ENCODE assay signal across 9 cellular contexts in the genomic region with DNA sequence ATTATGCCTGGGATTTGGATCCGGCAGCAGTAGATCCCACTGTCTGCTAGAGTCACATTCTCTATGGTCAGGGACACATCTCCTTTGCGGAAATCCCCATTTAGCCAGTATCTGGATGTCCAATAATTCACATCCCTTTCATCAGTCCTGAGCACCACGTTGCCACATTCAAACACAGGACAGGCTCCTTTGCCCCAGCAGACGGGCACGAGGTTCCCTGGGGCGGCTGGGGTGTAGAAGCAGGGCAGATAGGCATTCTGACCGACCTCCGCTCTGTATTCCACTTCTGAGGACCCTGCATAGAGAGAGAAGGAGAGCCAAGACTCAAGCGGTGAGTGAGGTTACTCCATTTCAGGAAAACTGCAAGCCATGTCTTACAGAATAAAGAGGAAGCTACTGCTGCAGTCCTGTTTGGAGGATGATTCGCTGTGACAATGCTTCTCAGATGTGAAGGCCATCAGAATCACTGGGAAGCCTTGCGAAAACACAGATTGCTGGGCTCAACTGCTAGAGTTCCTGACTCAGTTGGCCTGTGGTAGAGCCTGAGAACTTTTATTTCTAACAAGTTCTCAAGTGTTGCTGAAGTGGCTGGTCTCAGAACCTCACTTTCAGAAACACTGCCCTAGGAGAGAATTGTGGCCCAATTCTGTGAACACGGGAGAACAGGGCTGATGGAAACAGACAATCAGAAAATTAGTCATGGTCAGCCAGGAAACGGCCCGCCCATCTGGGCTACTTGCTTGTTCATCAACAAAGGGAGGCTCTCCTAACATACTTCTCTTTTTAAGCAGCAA. TPM values are rescaled to one million over a fixed set of nuclear protein-coding genes. Genes with fewer than 3 reads are reported as not detected.
DNase-seq lines count a peak whose midpoint lies in the region; ATAC-seq lines count a peak whose summit lies in the region.
"Had no signal": no experiment of that assay in that cellular context is flagged by ENCODE, and none has a peak within 500 bp of the region (broad histone marks: within the 10 kb centered on the region; RNA-seq: fewer than 3 reads in every experiment).

No MANE protein-coding gene starts in this region.

- CTCF ChIA-PET in activated CD4-positive, alpha-beta memory T cell treated with anti-CD3 and anti-CD28 coated beads, Interleukin-2, amount 10 ng/mL, durations not matched to agents 7 days and 5 days (lab: Charles Lee) = interaction anchor here (0.8 kb wide), 1 partner anchor 28 kb away, joined by 3 read pairs; no protein-coding TSS in a partner anchor

- H3K4me1 Mint-ChIP-seq in activated CD4-positive, alpha-beta memory T cell treated with anti-CD3 and anti-CD28 coated beads, Interleukin-2, amount 10 ng/mL, durations not matched to agents 7 days and 5 days = peaks cover 63% of the 10 kb centered on the region

- no peaks in the 10 kb centered on the region for H3K27me3 Mint-ChIP-seq in activated CD4-positive, alpha-beta memory T cell treated with anti-CD3 and anti-CD28 coated beads, Interleukin-2, amount 10 ng/mL, durations not matched to agents 7 days and 5 days

- H3K9me3 Mint-ChIP-seq in activated CD4-positive, alpha-beta memory T cell treated with anti-CD3 and anti-CD28 coated beads, Interleukin-2, amount 10 ng/mL, durations not matched to agents 7 days and 5 days = no peaks in the 10 kb centered on the region

- ATAC-seq in left lobe of liver (peak; percentile 23), GM21717 (IDR thresholded peaks at IDR 0.05; ENCODE audit: unreplicated experiment) (no peak), HG02938 (IDR thresholded peaks at IDR 0.05; ENCODE audit: unreplicated experiment) (no peak)

- H3K36me3 Mint-ChIP-seq in activated CD4-positive, alpha-beta memory T cell treated with anti-CD3 and anti-CD28 coated beads, Interleukin-2, amount 10 ng/mL, durations not matched to agents 7 days and 5 days (ENCODE audit: low read depth) = peaks cover 63% of the 10 kb centered on the region

- peak overlapping the region; percentile 88 for H3K4me3 Mint-ChIP-seq in activated CD4-positive, alpha-beta memory T cell treated with anti-CD3 and anti-CD28 coated beads, Interleukin-2, amount 10 ng/mL, durations not matched to agents 7 days and 5 days

- DNase-seq in stimulated activated CD4-positive, alpha-beta T cell treated with anti-CD3 and anti-CD28 coated beads, Interleukin-1b, Interleukin-23, amount 100 ng/mL, for 48 hours = peak; percentile 38
- DNase-seq in stimulated activated CD4-positive, alpha-beta T cell treated with anti-CD3 and anti-CD28 coated beads, Interleukin-4, amount 100 ng/mL, for 1 hour = no peak
- DNase-seq in activated CD4-positive, alpha-beta memory T cell treated with anti-CD3 and anti-CD28 coated beads, Interleukin-2, amount 10 ng/mL, durations not matched to agents 7 days and 5 days = peak; percentile 56
- DNase-seq in left lobe of liver (ENCODE audit: low spot score) = no peak
- DNase-seq in GOT3 (lab: John Stamatoyannopoulos, UW) = no peak
- DNase-seq in NCI-H748 treated with DMSO at 0.1 percent for 48 hours (lab: John Stamatoyannopoulos, UW) = no peak

- POLR2A ChIA-PET in activated CD4-positive, alpha-beta memory T cell treated with anti-CD3 and anti-CD28 coated beads, Interleukin-2, amount 10 ng/mL, durations not matched to agents 7 days and 5 days (lab: Charles Lee) = interaction anchor here (0.6 to 4.4 kb wide), 5 partner anchors 32 to 186 kb away, joined by 3 to 74 read pairs (median 12); a partner anchor contains a TSS

- peak overlapping the region; percentile 78 for H3K27ac Mint-ChIP-seq in activated CD4-positive, alpha-beta memory T cell treated with anti-CD3 and anti-CD28 coated beads, Interleukin-2, amount 10 ng/mL, durations not matched to agents 7 days and 5 days

RNA-seq across cellular contexts. Expression of a gene that starts 2.0 kb away (rescaled TPM):
- total RNA-seq in activated CD4-positive, alpha-beta memory T cell treated with anti-CD3 and anti-CD28 coated beads, Interleukin-2, amount 10 ng/mL, durations not matched to agents 7 days and 5 days = 10 to 100 TPM; 62.4 to 66.9 TPM
- total RNA-seq in left lobe of liver = 2.9 TPM

RNA-seq across cellular contexts. Expression of a gene that starts 35.8 kb away (rescaled TPM):
- total RNA-seq in activated CD4-positive, alpha-beta memory T cell treated with anti-CD3 and anti-CD28 coated beads, Interleukin-2, amount 10 ng/mL, durations not matched to agents 7 days and 5 days = 10 to 100 TPM; 16.8 to 17.7 TPM
- 3.2 TPM for total RNA-seq in left lobe of liver

RNA-seq across cellular contexts. Expression of a gene that starts 47.9 kb away (rescaled TPM):
- 1 to 10 TPM; 3.6 to 3.7 TPM for total RNA-seq in activated CD4-positive, alpha-beta memory T cell treated with anti-CD3 and anti-CD28 coated beads, Interleukin-2, amount 10 ng/mL, durations not matched to agents 7 days and 5 days
- total RNA-seq in left lobe of liver = 0.23 TPM
- total RNA-seq: ascending aorta had no signal

RNA-seq across cellular contexts. Expression of a gene that starts 59.2 kb away (rescaled TPM):
- total RNA-seq in activated CD4-positive, alpha-beta memory T cell treated with anti-CD3 and anti-CD28 coated beads, Interleukin-2, amount 10 ng/mL, durations not matched to agents 7 days and 5 days = under 1 TPM in 1 of 2 experiments, not detected in 1; 0.13 TPM
- not detected for total RNA-seq in left lobe of liver
- total RNA-seq: ascending aorta had no signal

Comparison
In these comparisons a context has a peak if more than half of its experiments do, and no peak if none do; other contexts are left out.
1. DNase-seq: peak in stimulated activated CD4-positive, alpha-beta T cell treated with anti-CD3 and anti-CD28 coated beads, Interleukin-1b, Interleukin-23, amount 100 ng/mL, for 48 hours (single experiment) and activated CD4-positive, alpha-beta memory T cell treated with anti-CD3 and anti-CD28 coated beads, Interleukin-2, amount 10 ng/mL, durations not matched to agents 7 days and 5 days (single experiment); none in stimulated activated CD4-positive, alpha-beta T cell treated with anti-CD3 and anti-CD28 coated beads, Interleukin-4, amount 100 ng/mL, for 1 hour (single experiment), left lobe of liver (single experiment), GOT3 (single experiment) and NCI-H748 treated with DMSO at 0.1 percent for 48 hours (single experiment).
2. RNA of a gene that starts 2.0 kb away (total RNA-seq): 62.4 to 66.9 TPM in activated CD4-positive, alpha-beta memory T cell treated with anti-CD3 and anti-CD28 coated beads, Interleukin-2, amount 10 ng/mL, durations not matched to agents 7 days and 5 days; 2.9 TPM in left lobe of liver (single experiment); every median in the first group is over 10 times any median in the second.